ENCODE assay signal across 22 cellular contexts in the genomic region with DNA sequence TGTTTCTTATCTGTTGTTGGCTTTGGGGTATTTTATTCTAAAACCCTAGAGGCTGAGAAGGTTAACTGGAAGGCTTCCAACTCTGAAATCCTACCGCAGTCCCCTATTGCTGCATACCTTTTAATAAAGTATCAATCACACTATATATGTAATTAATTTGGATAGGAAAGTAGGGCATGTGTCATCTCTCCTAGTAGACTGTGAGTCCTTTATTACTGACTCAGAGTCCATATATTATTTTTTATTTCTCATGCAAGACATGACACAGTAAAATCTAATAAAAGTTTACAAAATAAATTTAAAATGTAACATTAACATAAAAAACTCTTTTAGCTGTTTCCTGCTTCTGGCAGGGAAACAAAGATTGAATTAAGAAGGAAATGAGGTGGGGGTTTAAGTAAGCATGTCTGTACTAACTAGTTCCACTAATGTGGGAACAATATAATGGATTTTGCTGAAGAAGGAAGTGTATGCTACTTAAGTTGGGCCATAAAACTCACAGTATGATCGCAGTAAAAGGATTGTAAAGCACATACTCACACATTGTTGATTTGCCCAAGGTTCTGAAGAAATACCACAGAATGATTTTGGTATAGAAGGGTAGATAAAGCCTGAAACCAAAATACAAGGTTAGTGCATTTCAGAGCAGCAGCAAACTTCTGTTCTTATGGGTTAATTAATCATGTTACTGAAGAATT.
"Had no signal": no experiment of that assay in that cellular context is flagged by ENCODE, and none has a peak within 500 bp of the region (broad histone marks: within the 10 kb centered on the region; RNA-seq: fewer than 3 reads in every experiment).

No MANE protein-coding gene starts in this region.

- DNase-seq: activated CD4-positive, alpha-beta T cell treated with anti-CD3 and anti-CD28 coated beads, Interleukin-2, amount 50 U/mL, for 1 hour; activated CD4-positive, CD25-positive, alpha-beta regulatory T cell treated with anti-CD3 and anti-CD28 coated beads, Interleukin-2, amount 50 U/mL, for 72 hours; activated T-cell treated with anti-CD3 and anti-CD28 coated beads, Interleukin-2, amount 50 U/mL, for 1 hour; aorta; central memory CD4-positive, alpha-beta T cell; dorsolateral prefrontal cortex; endodermal cell; foreskin melanocyte; hippocampal formation; midbrain; nephron progenitor cell; pancreas; psoas muscle; right cardiac atrium; stimulated activated CD4-positive, alpha-beta T cell treated with anti-CD3 and anti-CD28 coated beads, Interleukin-1b, Interleukin-23, amount 100 ng/mL, for 48 hours; substantia nigra; tibial artery; WERI-Rb-1 had no signal

- H3K4me1 Mint-ChIP-seq: activated T-helper 17 cell treated with anti-CD3 and anti-CD28 coated beads, Interleukin-2, amount 50 U/mL, for 72 hours; endodermal cell; nephron progenitor cell had no signal

- H3K4me3 Mint-ChIP-seq: activated T-helper 17 cell treated with anti-CD3 and anti-CD28 coated beads, Interleukin-2, amount 50 U/mL, for 72 hours; endodermal cell; nephron progenitor cell; stimulated activated naive CD8-positive, alpha-beta T cell treated with anti-CD3 and anti-CD28 coated beads, Interleukin-15, Interleukin-2, amounts not matched to agents 100 ng/mL and 50 ng/mL, for 24 hours; T-helper 2 cell treated with Interferon-gamma antibody and Interleukin-4, amounts not matched to agents 5 μg/mL and 100 μg/mL, for 36 hours had no signal

- FAIRE-seq: pancreas had no signal

- H3K9me3 ChIP-seq: pancreas, psoas muscle, tibial artery had no signal

- H3K27me3 ChIP-seq: dorsolateral prefrontal cortex, pancreas, tibial artery had no signal

- H3K36me3 ChIP-seq: pancreas, tibial artery, WERI-Rb-1 had no signal

- H3K4me1 ChIP-seq: pancreas, psoas muscle, tibial artery had no signal

- ATAC-seq: activated naive CD4-positive, alpha-beta T cell treated with anti-CD3 and anti-CD28 coated beads, Interleukin-2, amount 50 U/mL, for 72 hours; activated T-helper 17 cell treated with anti-CD3 and anti-CD28 coated beads, Interleukin-2, amount 50 U/mL, for 72 hours; pancreas; psoas muscle; right cardiac atrium had no signal

- H3K27me3 Mint-ChIP-seq: activated T-helper 17 cell treated with anti-CD3 and anti-CD28 coated beads, Interleukin-2, amount 50 U/mL, for 72 hours; stimulated activated naive CD8-positive, alpha-beta T cell treated with anti-CD3 and anti-CD28 coated beads, Interleukin-15, Interleukin-2, amounts not matched to agents 100 ng/mL and 50 ng/mL, for 24 hours had no signal

- H3K4me3 ChIP-seq: dorsolateral prefrontal cortex, pancreas, psoas muscle, tibial artery had no signal

- H3K27ac ChIP-seq: dorsolateral prefrontal cortex, pancreas, psoas muscle, tibial artery, WERI-Rb-1 had no signal

- H3K27ac Mint-ChIP-seq: activated naive CD4-positive, alpha-beta T cell treated with anti-CD3 and anti-CD28 coated beads, Interleukin-2, amount 50 U/mL, for 72 hours; activated T-helper 17 cell treated with anti-CD3 and anti-CD28 coated beads, Interleukin-2, amount 50 U/mL, for 72 hours; endodermal cell; nephron progenitor cell; stimulated activated naive CD8-positive, alpha-beta T cell treated with anti-CD3 and anti-CD28 coated beads, Interleukin-15, Interleukin-2, amounts not matched to agents 100 ng/mL and 50 ng/mL, for 24 hours; T-helper 2 cell treated with Interferon-gamma antibody and Interleukin-4, amounts not matched to agents 5 μg/mL and 100 μg/mL, for 36 hours had no signal
